ENCODE assay signal across 16 cellular contexts in genomic region chr11:1747753-1748466, GRCh38. TPM values are rescaled to one million over a fixed set of nuclear protein-coding genes. Genes with fewer than 3 reads are reported as not detected.
DNase-seq lines count a peak whose midpoint lies in the region; ATAC-seq and TF ChIP-seq lines count a peak whose summit lies in the region.
"Had no signal": no experiment of that assay in that cellular context is flagged by ENCODE, and none has a peak within 500 bp of the region (broad histone marks: within the 10 kb centered on the region; RNA-seq: fewer than 3 reads in every experiment).

No MANE protein-coding gene starts in this region.

- no peaks in the 10 kb centered on the region for H3K9me3 ChIP-seq in SK-N-SH
- H3K9me3 ChIP-seq: colonic mucosa had no signal

- no peaks in the 10 kb centered on the region for H3K9me2 ChIP-seq in SK-N-SH

- no peak for TF ChIP-seq EP300 in SK-N-SH (IDR thresholded peaks at IDR 0.05; ENCODE audit: borderline replicate concordance in 1 of 2, low read depth in 1 of 2, low read length in 1 of 2)

- no peak overlapping the region for H2BK5ac ChIP-seq in mesendoderm (ENCODE audit: low read length)

- TF ChIP-seq RAD21 in SK-N-SH (IDR thresholded peaks at IDR 0.05; ENCODE audit: low read length): no peak

- H3F3A ChIP-seq in SK-N-SH (replicated peaks; ENCODE audit: insufficient read depth): peaks cover 7% of the 10 kb centered on the region

- H3K27ac ChIP-seq in SK-N-SH (ENCODE audit: low read depth in 2 of 2, low read length in 1 of 2): peak overlapping the region in 1 of 2 experiments; percentile 92; a peak in 2 of 4 replicates
- peak overlapping the region; percentile 72 for H3K27ac ChIP-seq in cingulate gyrus (ENCODE audit: low read depth, low read length)
- H3K27ac ChIP-seq in mesendoderm (ENCODE audit: low read depth, low read length): no peak overlapping the region
- H3K27ac ChIP-seq: colonic mucosa had no signal

- peaks cover 35% of the 10 kb centered on the region for H3K27me3 Mint-ChIP-seq in type B pancreatic cell

- no peaks in the 10 kb centered on the region for H3K79me1 ChIP-seq in mesendoderm (ENCODE audit: low read length)

- no peak for ATAC-seq in SK-N-SH treated with all-trans-retinoic acid at 6 μM for 48 hours
- ATAC-seq in HG02798 (IDR thresholded peaks at IDR 0.05; ENCODE audit: poor library complexity, unreplicated experiment): no peak
- ATAC-seq: GM12878, left colon had no signal

- CTCF ChIA-PET in SK-N-SH (lab: Yijun Ruan, JAX): interaction anchor here (1.2 to 5.4 kb wide), 5 partner anchors 55 to 95 kb away, joined by 4 to 39 read pairs (median 9); no protein-coding TSS in a partner anchor

- H3K4ac ChIP-seq in mesendoderm (ENCODE audit: low read depth, low read length): no peak overlapping the region

- no peak overlapping the region for H3K9ac ChIP-seq in SK-N-SH
- no peak overlapping the region for H3K9ac ChIP-seq in mesendoderm (ENCODE audit: low read length)

- no peak overlapping the region for H2AFZ ChIP-seq in SK-N-SH (ENCODE audit: low read depth)

- peaks cover 0 to 88% of the 10 kb centered on the region in 2 experiments; a peak in 1 of 4 replicates for H3K4me1 ChIP-seq in SK-N-SH (ENCODE audit: control insufficient read depth in 1 of 2, insufficient read depth in 2 of 2, low read depth in 1 of 2, low read length in 1 of 2)
- no peaks in the 10 kb centered on the region for H3K4me1 ChIP-seq in mesendoderm (ENCODE audit: control insufficient read depth, low read depth, low read length)
- H3K4me1 ChIP-seq: colonic mucosa had no signal

- H3K36me3 Mint-ChIP-seq in type B pancreatic cell: no peaks in the 10 kb centered on the region

- no peak overlapping the region for H3K56ac ChIP-seq in mesendoderm (ENCODE audit: low read length)

- H4K5ac ChIP-seq in mesendoderm (ENCODE audit: low read length): no peak overlapping the region

- no peaks in the 10 kb centered on the region for H4K20me1 ChIP-seq in SK-N-SH (ENCODE audit: insufficient read depth)

- DNase-seq in SK-N-SH (peak; percentile 59), mesendoderm (no peak), type B pancreatic cell (ENCODE audit: extremely low spot score, unreplicated experiment) (peak; percentile 70), AG20443 (ENCODE audit: low spot score) (no peak), NCI-H2196 treated with DMSO at 0.1 percent for 48 hours (lab: John Stamatoyannopoulos, UW; ENCODE audit: unreplicated experiment) (no peak)
- DNase-seq: activated CD4-positive, alpha-beta T cell treated with anti-CD3 and anti-CD28 coated beads for 1 hour; colonic mucosa; KG1; left colon; stimulated activated CD4-positive, alpha-beta T cell treated with anti-CD3 and anti-CD28 coated beads, Interleukin-4, amount 100 ng/mL, for 4 hours had no signal

- H2BK15ac ChIP-seq in mesendoderm (replicated peaks; ENCODE audit: low read depth): no peak overlapping the region

- H2AK5ac ChIP-seq in mesendoderm (ENCODE audit: low read length): no peak overlapping the region

- no peaks in the 10 kb centered on the region for H3K27me3 ChIP-seq in SK-N-SH (ENCODE audit: insufficient read depth)
- H3K27me3 ChIP-seq in mesendoderm (ENCODE audit: insufficient read depth, low read length, poor library complexity): peaks cover 14% of the 10 kb centered on the region

- peaks cover 0 to 3% of the 10 kb centered on the region in 2 experiments for H3K36me3 ChIP-seq in SK-N-SH (replicated peaks in 1 of 2; ENCODE audit: control insufficient read depth in 1 of 2, insufficient read depth in 2 of 2, low read length in 1 of 2)
- H3K36me3 ChIP-seq in mesendoderm (ENCODE audit: control insufficient read depth, insufficient read depth, low read length): no peaks in the 10 kb centered on the region
- H3K36me3 ChIP-seq: colonic mucosa had no signal

- no peak overlapping the region for H4K8ac ChIP-seq in mesendoderm (ENCODE audit: low read depth, low read length)

- POLR2A ChIA-PET in SK-N-SH (lab: Yijun Ruan, JAX): interaction anchor here (0.5 to 1.0 kb wide), 2 partner anchors 14 to 958 kb away, joined by 3 read pairs; partner anchors contain the start of gene CEND1

- H3K18ac ChIP-seq in mesendoderm (ENCODE audit: low read length): no peak overlapping the region

- H3K4me2 ChIP-seq in SK-N-SH: 0 out of 2 replicates have a peak overlapping the region, but pooled peaks have one; percentile 71
- H3K4me2 ChIP-seq in mesendoderm (ENCODE audit: low read length): no peak overlapping the region

- H3K4me3 Mint-ChIP-seq in type B pancreatic cell: peak overlapping the region; percentile 51

- no peak overlapping the region for H3K27ac Mint-ChIP-seq in type B pancreatic cell

- peak overlapping the region; percentile 24 for H3K23ac ChIP-seq in mesendoderm (ENCODE audit: low read length)

- no peaks in the 10 kb centered on the region for H3K9me3 Mint-ChIP-seq in type B pancreatic cell

- H3K79me2 ChIP-seq in SK-N-SH (ENCODE audit: insufficient read depth): no peaks in the 10 kb centered on the region
- no peaks in the 10 kb centered on the region for H3K79me2 ChIP-seq in mesendoderm (ENCODE audit: control insufficient read depth, insufficient read depth, low read length)

- 94% methylated on average over 13 of the region's 50 CpGs for WGBS in SK-N-SH (ENCODE audit: low lambda C conversion rate)
- no CpG with 5 or more reads among the region's 50 CpGs for WGBS in mesendoderm (ENCODE audit: extremely low coverage, insufficient coverage, low lambda C conversion rate)

- TF ChIP-seq CTCF in SK-N-SH (IDR thresholded peaks at IDR 0.05) (no peak), type B pancreatic cell (conservative IDR thresholded peaks at IDR 0.05) (no peak)

- no peak overlapping the region for H2BK120ac ChIP-seq in mesendoderm (ENCODE audit: low read depth, low read length)

- H3K4me3 ChIP-seq in SK-N-SH (ENCODE audit: low read depth in 2 of 2, low read length in 1 of 2): peak overlapping the region in 1 of 2 experiments; percentile 50; a peak in 2 of 4 replicates
- H3K4me3 ChIP-seq in mesendoderm (ENCODE audit: low read length): no peak overlapping the region
- H3K4me3 ChIP-seq: colonic mucosa, GM12878 had no signal

- H3K4me1 Mint-ChIP-seq in type B pancreatic cell (ENCODE audit: unreplicated experiment): peaks cover 12% of the 10 kb centered on the region

TF ChIP-seq in SK-N-SH, 30 proteins besides CTCF, POLR2A, EP300 and RAD21 (continues in another document):
- no peak for TF ChIP-seq ZBTB33 (IDR thresholded peaks at IDR 0.05; ENCODE audit: borderline replicate concordance, low read depth)

TF ChIP-seq in SK-N-SH treated with all-trans-retinoic acid at 6 μM for 48 hours, 23 proteins besides CTCF, POLR2A, EP300 and RAD21 (continues in another document):
- no peak for TF ChIP-seq ZNF565 (CRISPR knock-in tag; conservative IDR thresholded peaks at IDR 0.05; ENCODE audit: low read depth)
- no peak for TF ChIP-seq TCF4 (CRISPR knock-in tag; IDR thresholded peaks at IDR 0.05; ENCODE audit: borderline replicate concordance)
- TF ChIP-seq ESRRG (CRISPR knock-in tag; IDR thresholded peaks at IDR 0.05): no peak
- no peak for TF ChIP-seq ZC3H10 (CRISPR knock-in tag; IDR thresholded peaks at IDR 0.05)
- no peak for TF ChIP-seq ISL1 (CRISPR knock-in tag; IDR thresholded peaks at IDR 0.05)
- TF ChIP-seq ZFP3 (CRISPR knock-in tag; IDR thresholded peaks at IDR 0.05): no peak
- no peak for TF ChIP-seq PPARA (CRISPR knock-in tag; IDR thresholded peaks at IDR 0.05; ENCODE audit: borderline replicate concordance)
- TF ChIP-seq RARB (CRISPR knock-in tag; IDR thresholded peaks at IDR 0.05): no peak
- TF ChIP-seq OSR1 (CRISPR knock-in tag; IDR thresholded peaks at IDR 0.05): no peak
- no peak for TF ChIP-seq ZFP30 (CRISPR knock-in tag; IDR thresholded peaks at IDR 0.05)
- no peak for TF ChIP-seq TOX (CRISPR knock-in tag; IDR thresholded peaks at IDR 0.05; ENCODE audit: borderline replicate concordance)
- TF ChIP-seq BACH2 (CRISPR knock-in tag; IDR thresholded peaks at IDR 0.05; ENCODE audit: borderline replicate concordance): no peak
- TF ChIP-seq ZNF70 (CRISPR knock-in tag; IDR thresholded peaks at IDR 0.05): no peak
- TF ChIP-seq ZNF8 (CRISPR knock-in tag; IDR thresholded peaks at IDR 0.05): no peak

RNA-seq across cellular contexts. Expression of gene IFITM10, which starts 2.5 kb away (rescaled TPM):
- 0.21 and 0.31 TPM in 2 replicates for polyA plus RNA-seq in SK-N-SH (2012; rRNA removed)
- polyA plus RNA-seq in SK-N-SH (2012; cell fraction: cytosol; rRNA removed): 0.13 and 0.24 TPM in 2 replicates
- polyA plus RNA-seq in SK-N-SH (2012; cell fraction: nucleus; rRNA removed): 1.0 and 1.2 TPM in 2 replicates
- 0.04 TPM for polyA plus RNA-seq in mesendoderm (2013, experiment 1 of 2)
- polyA plus RNA-seq in mesendoderm (2013, experiment 2 of 2): 0.01 TPM
- 3.4 and 7.4 TPM in 2 replicates for total RNA-seq in type B pancreatic cell (ENCODE audit: low replicate concordance)
- total RNA-seq: GM12878 had no signal

RNA-seq across cellular contexts. Expression of gene CTSD, which starts 15.8 kb away (rescaled TPM):
- polyA plus RNA-seq in SK-N-SH (2012; rRNA removed): 93.0 and 187 TPM in 2 replicates
- 58.5 and 113 TPM in 2 replicates for polyA plus RNA-seq in SK-N-SH (2012; cell fraction: cytosol; rRNA removed)
- 234 TPM in 2 replicates for polyA plus RNA-seq in SK-N-SH (2012; cell fraction: nucleus; rRNA removed)
- polyA plus RNA-seq in mesendoderm (2013, experiment 1 of 2): 76.3 TPM
- polyA plus RNA-seq in mesendoderm (2013, experiment 2 of 2): 77.1 TPM
- total RNA-seq in type B pancreatic cell (ENCODE audit: low replicate concordance): 318 and 557 TPM in 2 replicates

RNA-seq across cellular contexts. Expression of gene KRTAP5-6, which starts 50.9 kb away (rescaled TPM):
- polyA plus RNA-seq in SK-N-SH (2012; rRNA removed): not detected in 2 replicates
- polyA plus RNA-seq in SK-N-SH (2012; cell fraction: cytosol; rRNA removed): not detected in 2 replicates
- polyA plus RNA-seq in SK-N-SH (2012; cell fraction: nucleus; rRNA removed): not detected in 2 replicates
- polyA plus RNA-seq in mesendoderm (2013, experiment 1 of 2): not detected
- not detected for polyA plus RNA-seq in mesendoderm (2013, experiment 2 of 2)
- not detected in 2 replicates for total RNA-seq in type B pancreatic cell (ENCODE audit: low replicate concordance)
- total RNA-seq: colonic mucosa, GM12878, H4, left colon had no signal
- polyA plus RNA-seq: AG04450, GM12878 had no signal

Comparison
In these comparisons a context has a peak if more than half of its experiments do, and no peak if none do; other contexts are left out.
1. DNase-seq: peak in SK-N-SH (single experiment) and type B pancreatic cell (single experiment); none in mesendoderm (single experiment), AG20443 (single experiment) and NCI-H2196 treated with DMSO at 0.1 percent for 48 hours (single experiment).